Comparison of ENCODE assay signal across 22 cellular contexts in genomic region chr12:5758347-5758746, GRCh38.
"Had no signal": no experiment of that assay in that cellular context is flagged by ENCODE, and none has a peak within 500 bp of the region (broad histone marks: within the 10 kb centered on the region; RNA-seq: fewer than 3 reads in every experiment).

No MANE protein-coding gene starts in this region.

- H2AFZ ChIP-seq: hepatocyte had no signal

- H3K4me1 ChIP-seq: foreskin keratinocyte, gastroesophageal sphincter, heart left ventricle, left lung, right lobe of liver, suprapubic skin, transverse colon, upper lobe of right lung, uterus had no signal

- DNase-seq: dorsolateral prefrontal cortex; effector CD4-positive, alpha-beta T cell; foreskin keratinocyte; heart left ventricle; left cardiac atrium; left lung; naive thymus-derived CD8-positive, alpha-beta T cell; nephron progenitor cell; occipital lobe; ovary; right lobe of liver; small intestine; stimulated activated CD4-positive, alpha-beta T cell treated with anti-CD3 and anti-CD28 coated beads, Interleukin-15, amount 100 ng/mL, for 24 hours; stimulated activated CD4-positive, alpha-beta T cell treated with anti-CD3 and anti-CD28 coated beads, Interleukin-2, amount 100 ng/mL, for 48 hours; stimulated activated naive CD4-positive, alpha-beta T cell; stimulated activated naive CD8-positive, alpha-beta T cell treated with anti-CD3 and anti-CD28 coated beads, Interleukin-15, amount 100 ng/mL, for 72 hours; transverse colon; upper lobe of right lung; uterus had no signal

- H3K4me2 ChIP-seq: hepatocyte had no signal

- H3K79me2 ChIP-seq: hepatocyte had no signal

- H3K27ac Mint-ChIP-seq: naive thymus-derived CD8-positive, alpha-beta T cell; nephron progenitor cell had no signal

- H3K4me3 ChIP-seq: dorsolateral prefrontal cortex, gastroesophageal sphincter, heart left ventricle, hepatocyte, left lung, ovary, right lobe of liver, suprapubic skin, transverse colon, upper lobe of right lung, uterus had no signal

- H3K4me3 Mint-ChIP-seq: naive thymus-derived CD8-positive, alpha-beta T cell; nephron progenitor cell; stimulated activated naive CD8-positive, alpha-beta T cell treated with anti-CD3 and anti-CD28 coated beads, Interleukin-15, amount 100 ng/mL, for 72 hours had no signal

- H3K27me3 ChIP-seq: ovary, right lobe of liver, upper lobe of right lung, uterus had no signal

- ATAC-seq: foreskin keratinocyte; gastroesophageal sphincter; heart left ventricle; left cardiac atrium; left lung; naive thymus-derived CD8-positive, alpha-beta T cell; right lobe of liver; stimulated activated naive CD8-positive, alpha-beta T cell treated with anti-CD3 and anti-CD28 coated beads, Interleukin-15, amount 100 ng/mL, for 72 hours; upper lobe of right lung had no signal

- H3K4me1 Mint-ChIP-seq: naive thymus-derived CD8-positive, alpha-beta T cell; stimulated activated naive CD8-positive, alpha-beta T cell treated with anti-CD3 and anti-CD28 coated beads, Interleukin-15, amount 100 ng/mL, for 72 hours had no signal

- H3K9me3 ChIP-seq: left lung, ovary, right lobe of liver, suprapubic skin, upper lobe of right lung, uterus had no signal

- H3K27ac ChIP-seq: dorsolateral prefrontal cortex, foreskin keratinocyte, gastroesophageal sphincter, heart left ventricle, hepatocyte, left lung, ovary, right lobe of liver, suprapubic skin, transverse colon, upper lobe of right lung, uterus had no signal

- H3K36me3 ChIP-seq: gastroesophageal sphincter, heart left ventricle, left lung, ovary, right lobe of liver, suprapubic skin, transverse colon, upper lobe of right lung, uterus had no signal
